9 cellular contexts compared by ENCODE assay signal in the genomic region with DNA sequence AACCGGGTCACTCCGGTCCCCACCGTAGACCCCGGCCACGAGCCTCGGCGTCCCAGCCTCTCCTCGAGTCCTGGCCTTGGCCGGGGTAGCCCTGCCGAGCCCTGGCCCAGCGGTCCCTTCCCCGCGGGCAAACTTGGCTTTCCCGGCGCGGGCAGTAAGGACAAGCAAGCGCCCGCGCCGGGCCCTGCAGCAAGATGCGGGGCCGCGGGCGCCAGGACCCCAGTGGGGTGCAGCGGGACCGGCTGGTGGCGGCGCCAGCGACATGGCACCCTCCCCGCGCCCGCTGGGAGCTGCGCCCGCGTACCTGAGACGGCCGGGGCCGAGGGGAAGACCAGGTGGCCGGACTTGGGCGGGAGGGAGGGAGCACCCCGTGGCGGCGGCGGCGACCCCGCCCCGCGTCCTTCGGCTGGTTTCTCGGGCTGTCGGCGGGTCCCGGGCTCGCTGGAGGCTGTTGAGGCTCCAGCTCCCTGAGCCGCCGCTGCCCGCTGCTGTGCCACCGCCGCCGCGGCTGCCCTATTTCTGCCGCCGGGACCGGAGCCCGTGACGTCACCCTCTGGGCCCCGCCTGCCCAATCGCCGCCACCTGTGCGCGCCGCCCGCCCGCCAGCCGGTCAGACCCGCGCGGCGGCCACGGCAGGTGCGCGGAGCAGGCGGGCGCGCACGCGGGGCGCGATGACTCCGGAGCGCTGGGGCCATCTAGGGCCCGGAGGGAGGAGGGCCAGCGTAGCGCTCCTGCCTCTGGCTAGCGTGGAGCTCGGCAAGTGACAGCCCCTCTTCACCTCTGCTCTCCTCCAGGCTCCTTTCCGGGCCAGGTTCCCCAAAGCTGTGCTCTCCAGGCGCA. TPM values are rescaled to one million over a fixed set of nuclear protein-coding genes. Genes with fewer than 3 reads are reported as not detected.
DNase-seq lines count a peak whose midpoint lies in the region; ATAC-seq and TF ChIP-seq lines count a peak whose summit lies in the region.
"Had no signal": no experiment of that assay in that cellular context is flagged by ENCODE, and none has a peak within 500 bp of the region (broad histone marks: within the 10 kb centered on the region; RNA-seq: fewer than 3 reads in every experiment).

A gene (minus strand): TSS at position 521 of the 840 bp plus-strand sequence.

- H3K9ac ChIP-seq in mucosa of rectum (ENCODE audit: low read depth in 1 of 2, low read length in 2 of 2) = no peak within 1 kb of the TSS

- H3K36me3 ChIP-seq in RWPE2 (ENCODE audit: low read depth) (no peaks in the 10 kb centered on the region), ectodermal cell (ENCODE audit: control insufficient read depth, insufficient read depth, low read length) (no peaks in the 10 kb centered on the region), mucosa of rectum (ENCODE audit: control insufficient read depth in 2 of 2, insufficient read depth in 2 of 2, low read length in 2 of 2) (no peaks in the 10 kb centered on the region), upper lobe of right lung (no peaks in the 10 kb centered on the region)

- H3K27me3 ChIP-seq in RWPE2 (ENCODE audit: insufficient read depth, poor library complexity, severe bottlenecking) (peaks cover 70% of the 10 kb centered on the region), ectodermal cell (ENCODE audit: control insufficient read depth, insufficient read depth, low read length, poor library complexity, severe bottlenecking) (peaks cover 81% of the 10 kb centered on the region), mucosa of rectum (ENCODE audit: control insufficient read depth in 2 of 2, insufficient read depth in 2 of 2, low read length in 2 of 2) (peaks cover 32 to 36% of the 10 kb centered on the region in 2 donors), upper lobe of right lung (peaks cover 58% of the 10 kb centered on the region)

- H3K9me3 ChIP-seq in RWPE2 (ENCODE audit: severe bottlenecking) = no peaks in the 10 kb centered on the region
- no peaks in the 10 kb centered on the region for H3K9me3 ChIP-seq in ectodermal cell (ENCODE audit: control insufficient read depth, low read length)
- no peaks in the 10 kb centered on the region for H3K9me3 ChIP-seq in mucosa of rectum (ENCODE audit: control insufficient read depth in 2 of 2, low read length in 2 of 2)
- no peaks in the 10 kb centered on the region for H3K9me3 ChIP-seq in upper lobe of right lung

- intact Hi-C loops in upper lobe of right lung (cut with DNase I) = no loop called here

- TF ChIP-seq CTCF in RWPE2 (IDR thresholded peaks at IDR 0.05; ENCODE audit: poor library complexity, severe bottlenecking) (peak; percentile 24), upper lobe of right lung (IDR thresholded peaks at IDR 0.05) (no peak)

- 1% methylated on average over 98 of the region's 98 CpGs for whole genome bisulfite sequencing in ectodermal cell, 2 experiments

- ATAC-seq in RWPE2 (ENCODE audit: low read depth) = peak; percentile 58
- peak; percentile 76 for ATAC-seq in upper lobe of right lung

- H3K27ac ChIP-seq in RWPE2 (ENCODE audit: poor library complexity, severe bottlenecking) (no peak within 1 kb of the TSS), ectodermal cell (ENCODE audit: insufficient read depth, low read depth, low read length, poor library complexity, severe bottlenecking) (no peak within 1 kb of the TSS), mucosa of rectum (ENCODE audit: low read depth in 2 of 2, low read length in 2 of 2) (no peak within 1 kb of the TSS), upper lobe of right lung (no peak within 1 kb of the TSS)

- DNase-seq in NCI-H524 (lab: John Stamatoyannopoulos, UW) (peak; percentile 28 to 77), NCI-H524 treated with DMSO at 0.1 percent for 48 hours (lab: John Stamatoyannopoulos, UW) (no peak), RWPE2 (ENCODE audit: low spot score) (no peak), upper lobe of right lung (peak; percentile 83), NOMO-1 (lab: John Stamatoyannopoulos, UW; ENCODE audit: unreplicated experiment in 2 of 2) (no peak), NK-92 (lab: John Stamatoyannopoulos, UW; ENCODE audit: unreplicated experiment) (no peak)

- no peaks in the 10 kb centered on the region for H3K4me1 ChIP-seq in RWPE2 (ENCODE audit: insufficient read depth, poor library complexity, severe bottlenecking)
- H3K4me1 ChIP-seq in ectodermal cell (ENCODE audit: control insufficient read depth, insufficient read depth, low read length) = no peaks in the 10 kb centered on the region
- peaks cover 5 to 9% of the 10 kb centered on the region in 2 donors for H3K4me1 ChIP-seq in mucosa of rectum (ENCODE audit: control insufficient read depth in 2 of 2, insufficient read depth in 2 of 2, low read length in 2 of 2)
- H3K4me1 ChIP-seq in upper lobe of right lung = peaks cover 13% of the 10 kb centered on the region

- H3K4me3 ChIP-seq in RWPE2 (ENCODE audit: severe bottlenecking) (peak within 1 kb of the TSS; percentile 23), ectodermal cell (ENCODE audit: insufficient read depth, low read depth, low read length) (peak within 1 kb of the TSS; percentile 10), mucosa of rectum (ENCODE audit: low read length in 2 of 2) (peak within 1 kb of the TSS; percentile 29 to 36), upper lobe of right lung (peak within 1 kb of the TSS; percentile 35)

RNA-seq across cellular contexts. Expression of the gene that starts here (rescaled TPM):
- polyA plus RNA-seq in ectodermal cell (2013, experiment 1 of 4) = 2.1 TPM
- polyA plus RNA-seq in ectodermal cell (2013, experiment 2 of 4) = 1.9 TPM
- 2.0 TPM for polyA plus RNA-seq in ectodermal cell (2013, experiment 3 of 4)
- 0.85 TPM for polyA plus RNA-seq in ectodermal cell (2013, experiment 4 of 4)
- 0.67 TPM for total RNA-seq in upper lobe of right lung
- polyA plus RNA-seq: BJ had no signal

Comparison
In these comparisons a context has a peak if more than half of its experiments do, and no peak if none do; other contexts are left out.
1. DNase-seq: peak in NCI-H524 (2 of 2); none in NCI-H524 treated with DMSO at 0.1 percent for 48 hours (single experiment), RWPE2 (single experiment), NOMO-1 (0 of 2) and NK-92 (single experiment).
2. Peak in DNase-seq, ATAC-seq and H3K4me3 ChIP-seq in upper lobe of right lung; RNA of the gene not detected or under 1 TPM.
3. Peak in every context shown above with its lines, with median percentiles within 50 percentile points of each other: H3K4me3 ChIP-seq.